ENCODE assay signal across 34 cellular contexts in the genomic region with DNA sequence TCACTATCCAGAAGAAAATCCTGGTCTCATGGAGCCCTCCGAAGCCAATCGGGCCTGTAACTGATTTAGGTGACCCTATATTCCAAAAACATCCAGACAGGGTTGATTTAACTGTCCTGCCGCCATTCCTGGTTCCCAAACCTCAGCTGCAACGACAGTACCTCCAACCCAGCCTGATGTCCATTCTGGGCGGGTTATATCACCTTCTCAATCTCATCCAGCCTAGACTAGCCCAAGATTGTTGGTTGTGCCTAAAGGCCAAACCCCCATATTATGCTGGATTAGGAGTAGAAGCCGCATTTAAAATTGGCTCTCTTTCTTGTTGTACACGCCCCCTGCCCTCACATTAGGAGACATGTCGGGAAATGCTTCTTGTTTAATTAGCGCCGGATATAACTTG.
"Had no signal": no experiment of that assay in that cellular context is flagged by ENCODE, and none has a peak within 500 bp of the region (broad histone marks: within the 10 kb centered on the region; RNA-seq: fewer than 3 reads in every experiment).

No MANE protein-coding gene starts in this region.

- H3K4me3 ChIP-seq: adrenal gland, body of pancreas, breast epithelium had no signal

- H3K27me3 ChIP-seq: adrenal gland, body of pancreas, brain microvascular endothelial cell, breast epithelium had no signal

- ATAC-seq: activated CD8-positive, alpha-beta memory T cell treated with anti-CD3 and anti-CD28 coated beads, Interleukin-2, amount 10 ng/mL, durations not matched to agents 7 days and 5 days; activated CD8-positive, alpha-beta T cell treated with anti-CD3 and anti-CD28 coated beads for 36 hours; activated naive CD4-positive, alpha-beta T cell treated with anti-CD3 and anti-CD28 coated beads, Interleukin-2, amount 50 U/mL, for 72 hours; activated T-cell treated with anti-CD3 and anti-CD28 coated beads, Interleukin-2, amount 50 U/mL, for 4 hours; activated T-cell treated with anti-CD3 and anti-CD28 coated beads, Interleukin-2, amount 50 U/mL, for 72 hours; activated T-helper 17 cell treated with anti-CD3 and anti-CD28 coated beads, Interleukin-2, amount 50 U/mL, for 72 hours; body of pancreas had no signal

- FAIRE-seq: astrocyte, TTC549 had no signal

- H3K9me3 ChIP-seq: adrenal gland, body of pancreas, breast epithelium had no signal

- H3K4me1 ChIP-seq: body of pancreas, breast epithelium had no signal

- H3K36me3 ChIP-seq: adrenal gland, brain microvascular endothelial cell, breast epithelium had no signal

- H3K27ac ChIP-seq: adrenal gland, body of pancreas, brain microvascular endothelial cell, breast epithelium, VCaP had no signal

- DNase-seq: activated B cell treated with CpG ODN at 0.5 μM for 24 hours; activated CD4-positive, alpha-beta memory T cell treated with anti-CD3 and anti-CD28 coated beads for 36 hours; activated CD4-positive, alpha-beta T cell treated with anti-CD3 and anti-CD28 coated beads for 4 hours; activated CD4-positive, alpha-beta T cell treated with anti-CD3 and anti-CD28 coated beads, Interleukin-2, amount 10 ng/mL, durations not matched to agents 24 days and 14 days; activated CD4-positive, alpha-beta T cell treated with anti-CD3 and anti-CD28 coated beads, Interleukin-2, amount 50 U/mL, for 1 hour; activated CD4-positive, alpha-beta T cell treated with anti-CD3 and anti-CD28 coated beads, Interleukin-2, amount 50 U/mL, for 4 hours; activated CD4-positive, CD25-positive, alpha-beta regulatory T cell treated with anti-CD3 and anti-CD28 coated beads, Interleukin-2, amount 50 U/mL, for 72 hours; activated CD8-positive, alpha-beta memory T cell treated with anti-CD3 and anti-CD28 coated beads, Interleukin-2, amount 10 ng/mL, durations not matched to agents 7 days and 5 days; activated CD8-positive, alpha-beta T cell treated with anti-CD3 and anti-CD28 coated beads for 36 hours; activated effector memory CD4-positive, alpha-beta T cell treated with anti-CD3 and anti-CD28 coated beads, Interleukin-2, amount 50 U/mL, for 16 hours; activated gamma-delta T cell treated with Interleukin-2 at 50 U/mL for 16 hours; activated naive CD4-positive, alpha-beta T cell; activated naive CD4-positive, alpha-beta T cell treated with anti-CD3 and anti-CD28 coated beads for 36 hours; activated naive CD4-positive, alpha-beta T cell treated with anti-CD3 and anti-CD28 coated beads, Interleukin-2, amount 50 U/mL, for 16 hours; activated naive CD8-positive, alpha-beta T cell treated with anti-CD3 and anti-CD28 coated beads for 36 hours; activated T-cell treated with anti-CD3 and anti-CD28 coated beads for 4 hours; activated T-cell treated with anti-CD3 and anti-CD28 coated beads, Interleukin-2, amount 50 U/mL, for 1 hour; activated T-cell treated with anti-CD3 and anti-CD28 coated beads, Interleukin-2, amount 50 U/mL, for 4 hours; activated T-cell treated with anti-CD3 and anti-CD28 coated beads, Interleukin-2, amount 50 U/mL, for 72 hours; amniotic stem cell; aorta; body of pancreas; brain microvascular endothelial cell; central memory CD4-positive, alpha-beta T cell; T-helper 1 cell; T-helper 2 cell; T-helper 9 cell had no signal
